ENCODE assay signal across 1 cellular context in the genomic region with DNA sequence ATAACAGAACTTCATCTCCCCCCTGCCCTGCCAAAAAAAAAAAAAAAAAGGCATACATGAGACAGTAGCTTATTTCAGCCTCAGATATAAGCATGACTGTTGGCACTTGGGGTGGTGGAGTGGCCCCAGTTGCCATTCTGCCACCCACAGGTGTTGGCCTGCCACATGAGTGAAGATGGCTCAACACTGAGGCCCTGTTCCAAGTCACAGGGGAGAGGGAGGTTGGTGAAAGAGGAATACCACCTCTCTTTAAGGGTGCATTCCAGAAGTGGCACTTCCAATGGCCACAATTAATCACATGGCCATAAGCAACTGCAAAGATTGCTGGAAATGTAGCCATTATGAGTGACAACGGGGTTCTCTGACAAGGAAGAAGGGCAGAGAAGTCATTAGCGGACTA.
TF ChIP-seq lines count a peak whose summit lies in the region.

No MANE protein-coding gene starts in this region.

TF ChIP-seq in H1, 55 proteins besides CTCF, POLR2A, EP300 and RAD21:
- TF ChIP-seq ZNF274 (IDR thresholded peaks at IDR 0.05; ENCODE audit: borderline replicate concordance, extremely low read depth, low read length): no peak
- no peak for TF ChIP-seq EGR1 (IDR thresholded peaks at IDR 0.05; ENCODE audit: borderline replicate concordance, low read depth, low read length)
- TF ChIP-seq, protein P1, sequence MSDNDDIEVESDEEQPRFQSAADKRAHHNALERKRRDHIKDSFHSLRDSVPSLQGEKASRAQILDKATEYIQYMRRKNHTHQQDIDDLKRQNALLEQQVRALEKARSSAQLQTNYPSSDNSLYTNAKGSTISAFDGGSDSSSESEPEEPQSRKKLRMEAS (IDR thresholded peaks at IDR 0.05): no peak
- TF ChIP-seq KDM5A (IDR thresholded peaks at IDR 0.05; ENCODE audit: low read length): no peak
- TF ChIP-seq SRF (IDR thresholded peaks at IDR 0.05; ENCODE audit: low read depth, low read length): no peak
- TF ChIP-seq YY1 (IDR thresholded peaks at IDR 0.05; ENCODE audit: low read depth, low read length): no peak
- no peak for TF ChIP-seq JUN (IDR thresholded peaks at IDR 0.05; ENCODE audit: low read depth, low read length)
- TF ChIP-seq NANOG (IDR thresholded peaks at IDR 0.05; ENCODE audit: insufficient read depth, low read depth, low read length, poor library complexity, severe bottlenecking): no peak
- TF ChIP-seq NRF1 (IDR thresholded peaks at IDR 0.05; ENCODE audit: low read depth, low read length): no peak
- TF ChIP-seq SP1 (IDR thresholded peaks at IDR 0.05; ENCODE audit: low read depth, low read length): no peak
- no peak for TF ChIP-seq SP4 (IDR thresholded peaks at IDR 0.05; ENCODE audit: low read length)
- no peak for TF ChIP-seq POLR2AphosphoS5 (IDR thresholded peaks at IDR 0.05; ENCODE audit: low read depth, low read length)
- no peak for TF ChIP-seq SIRT6 (IDR thresholded peaks at IDR 0.05; ENCODE audit: low read length)
TF ChIP-seq in H1: peak in this region for 0.
